ENCODE assay signal across 22 cellular contexts in the genomic region with DNA sequence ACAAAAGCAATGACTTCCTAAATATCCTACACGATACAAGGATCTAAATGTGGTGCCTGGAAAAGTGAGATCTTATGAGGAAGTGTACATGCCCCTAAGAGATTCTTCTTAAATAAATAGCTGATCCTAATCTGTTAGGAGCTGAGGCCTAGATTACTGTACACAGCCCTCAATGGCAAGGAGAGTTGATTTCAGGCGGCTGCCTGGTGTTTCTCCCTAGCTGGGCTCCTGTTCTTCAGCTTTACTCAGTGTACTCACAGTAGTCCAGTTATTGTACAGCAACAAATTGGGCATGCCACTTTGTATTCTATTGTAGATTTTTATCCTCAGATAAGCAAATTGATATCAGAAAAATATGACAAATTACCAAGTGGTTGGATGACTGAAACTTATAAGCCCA.
"Had no signal": no experiment of that assay in that cellular context is flagged by ENCODE, and none has a peak within 500 bp of the region (broad histone marks: within the 10 kb centered on the region; RNA-seq: fewer than 3 reads in every experiment).

No MANE protein-coding gene starts in this region.

- H3K27ac ChIP-seq: KMS-11, PC-9, RWPE1, SJCRH30, SK-N-MC had no signal

- H3K4me1 ChIP-seq: SJCRH30 had no signal

- H3K9me3 ChIP-seq: SJCRH30 had no signal

- H3K36me3 Mint-ChIP-seq: T-cell had no signal

- H3K27ac Mint-ChIP-seq: T-cell had no signal

- DNase-seq: Karpas-422, MM.1S, MV-4-11, NCI-H1092, NCI-H1105, NCI-H1417 treated with DMSO at 0.1 percent for 48 hours, NCI-H1436 treated with DMSO at 0.1 percent for 48 hours, NCI-H187 treated with DMSO at 0.1 percent for 48 hours, NCI-H2029, NCI-H2171 treated with DMSO at 0.1 percent for 48 hours, NCI-H2227 treated with DMSO at 0.1 percent for 48 hours, NCI-H510A treated with DMSO at 0.1 percent for 48 hours, NCI-H526 treated with DMSO at 0.1 percent for 48 hours, PC-9, SHP77, SIG-M5, SJCRH30, T-cell had no signal

- H3K4me2 ChIP-seq: KMS-11, PC-9 had no signal

- H3K9ac ChIP-seq: KMS-11 had no signal

- H2AFZ ChIP-seq: PC-9 had no signal

- H3K4me3 ChIP-seq: PC-9, SJCRH30, SK-N-MC had no signal

- H3K27me3 ChIP-seq: SJCRH30 had no signal

- H3K4me3 Mint-ChIP-seq: T-cell had no signal

- ATAC-seq: Panc1, T-cell had no signal

- H3K9me3 Mint-ChIP-seq: T-cell had no signal

- H3K36me3 ChIP-seq: SJCRH30 had no signal

- H3K4me1 Mint-ChIP-seq: T-cell had no signal
